Comparison of ENCODE assay signal across 12 cellular contexts in genomic region chr6:44043479-44044153, GRCh38.
DNase-seq lines count a peak whose midpoint lies in the region; ATAC-seq and TF ChIP-seq lines count a peak whose summit lies in the region.
"Had no signal": no experiment of that assay in that cellular context is flagged by ENCODE, and none has a peak within 500 bp of the region (broad histone marks: within the 10 kb centered on the region; RNA-seq: fewer than 3 reads in every experiment).

No MANE protein-coding gene starts in this region.

- CTCF ChIA-PET in HEK293 (lab: Yijun Ruan, JAX): interaction anchor here (0.6 to 3.0 kb wide), 11 partner anchors 9 to 378 kb away, joined by 3 to 16 read pairs (median 5); no protein-coding TSS in a partner anchor

- in situ Hi-C loops in brain microvascular endothelial cell (cut with HindIII; ENCODE audit: low pct_ligation_motif_present, low sequenced_read_pairs): no loop called here

- DNase-seq in brain microvascular endothelial cell (no peak), iPS-NIHi7 (ENCODE audit: extremely low spot score) (peak; percentile 64), NCI-H187 treated with DMSO at 0.1 percent for 48 hours (lab: John Stamatoyannopoulos, UW) (no peak), NCI-H526 (lab: John Stamatoyannopoulos, UW) (no peak), retina (no peak)
- DNase-seq: activated naive CD4-positive, alpha-beta T cell; gastrocnemius medialis; NCI-H2029; nucleus accumbens had no signal

- POLR2A ChIA-PET in HEK293 (lab: Yijun Ruan, JAX): interaction anchor here (0.7 to 2.2 kb wide), 4 partner anchors 8 to 33 kb away, joined by 3 to 12 read pairs (median 4); no protein-coding TSS in a partner anchor

- peaks cover 7% of the 10 kb centered on the region; the same call in 1 of the 2 replicates for H3K4me1 ChIP-seq in HEK293 (ENCODE audit: control insufficient read depth, insufficient read depth, low read length)

- H3K27me3 ChIP-seq in brain microvascular endothelial cell (replicated peaks): no peaks in the 10 kb centered on the region
- H3K27me3 ChIP-seq: gastrocnemius medialis had no signal

- TF ChIP-seq CTCF in HEK293 (tag by site-specific recombination; IDR thresholded peaks at IDR 0.05) (no peak), brain microvascular endothelial cell (IDR thresholded peaks at IDR 0.05; ENCODE audit: low read depth, low read length, missing control alignments) (no peak)

- 0 out of 2 replicates have a peak overlapping the region, but pooled peaks have one; percentile 2 for H3K27ac ChIP-seq in HEK293 (ENCODE audit: extremely low read depth, low read depth, low read length)
- H3K27ac ChIP-seq in brain microvascular endothelial cell: peak overlapping the region; percentile 90
- peak overlapping the region; percentile 72 for H3K27ac ChIP-seq in temporal lobe (ENCODE audit: low read depth, low read length)
- H3K27ac ChIP-seq: gastrocnemius medialis had no signal

- H3K9me3 ChIP-seq in HEK293 (ENCODE audit: control insufficient read depth, insufficient read depth, low read depth, low read length): no peaks in the 10 kb centered on the region
- H3K9me3 ChIP-seq: gastrocnemius medialis had no signal

- no peak for ATAC-seq in HG03135 (IDR thresholded peaks at IDR 0.05; ENCODE audit: unreplicated experiment)
- ATAC-seq: gastrocnemius medialis had no signal

- H3K36me3 ChIP-seq in HEK293 (ENCODE audit: control insufficient read depth in 2 of 2, insufficient read depth in 1 of 2, low read length in 2 of 2) (no peaks in the 10 kb centered on the region), brain microvascular endothelial cell (replicated peaks) (no peaks in the 10 kb centered on the region)
- H3K36me3 ChIP-seq: gastrocnemius medialis had no signal

- H3K4me3 ChIP-seq in HEK293 (ENCODE audit: low read depth, low read length) (no peak overlapping the region), brain microvascular endothelial cell (ENCODE audit: low read depth, low read length) (no peak overlapping the region)
- H3K4me3 ChIP-seq: gastrocnemius medialis had no signal

TF ChIP-seq in HEK293, 187 proteins besides CTCF, POLR2A, EP300 and RAD21 (continues in another document):
- TF ChIP-seq ZEB2 (tag by site-specific recombination; IDR thresholded peaks at IDR 0.05) (0 out of 2 replicates have a peak, but pooled peaks have one; percentile 28), GLIS1 (tag by site-specific recombination; IDR thresholded peaks at IDR 0.05) (peak; percentile 55), ZNF366 (tag by site-specific recombination; conservative IDR thresholded peaks at IDR 0.05) (0 out of 2 replicates have a peak, but pooled peaks have one; percentile 33), ZNF701 (tag by site-specific recombination; IDR thresholded peaks at IDR 0.05) (no peak), ZNF132 (tag by site-specific recombination; IDR thresholded peaks at IDR 0.05; ENCODE audit: borderline replicate concordance) (no peak), ZNF398 (tag by site-specific recombination; IDR thresholded peaks at IDR 0.05) (peak; percentile 85), KLF16 (tag by site-specific recombination; IDR thresholded peaks at IDR 0.05) (no peak), ZNF341 (tag by site-specific recombination; IDR thresholded peaks at IDR 0.05; ENCODE audit: low read depth) (peak; percentile 74), ZBTB20 (tag by site-specific recombination; IDR thresholded peaks at IDR 0.05) (peak; percentile 80), GLIS2 (tag by site-specific recombination; IDR thresholded peaks at IDR 0.05) (peak; percentile 45), IKZF3 (tag by site-specific recombination; IDR thresholded peaks at IDR 0.05) (peak; percentile 68; the same call in 1 of the 2 replicates), ZNF791 (tag by site-specific recombination; IDR thresholded peaks at IDR 0.05) (no peak), EGR2 (tag by site-specific recombination; IDR thresholded peaks at IDR 0.05; ENCODE audit: low read depth) (peak; percentile 50), SCRT2 (tag by site-specific recombination; IDR thresholded peaks at IDR 0.05) (peak; percentile 50), OSR2 (tag by site-specific recombination; IDR thresholded peaks at IDR 0.05) (no peak), ZNF2 (tag by site-specific recombination; IDR thresholded peaks at IDR 0.05) (no peak), ZNF394 (tag by site-specific recombination; IDR thresholded peaks at IDR 0.05; ENCODE audit: borderline replicate concordance) (0 out of 2 replicates have a peak, but pooled peaks have one; percentile 17), ZNF510 (tag by site-specific recombination; IDR thresholded peaks at IDR 0.05; ENCODE audit: insufficient replicate concordance) (no peak), ZFHX2 (tag by site-specific recombination; conservative IDR thresholded peaks at IDR 0.05) (peak; percentile 56; the same call in 1 of the 2 replicates), MEIS1 (CRISPR knock-in tag; IDR thresholded peaks at IDR 0.05; ENCODE audit: borderline replicate concordance) (no peak), PATZ1 (tag by site-specific recombination; IDR thresholded peaks at IDR 0.05) (peak; percentile 54; the same call in 1 of the 2 replicates), ZNF621 (tag by site-specific recombination; IDR thresholded peaks at IDR 0.05) (no peak), ZBTB48 (tag by site-specific recombination; IDR thresholded peaks at IDR 0.05) (peak; percentile 23; the same call in 1 of the 2 replicates)
- TF ChIP-seq, protein P1, sequence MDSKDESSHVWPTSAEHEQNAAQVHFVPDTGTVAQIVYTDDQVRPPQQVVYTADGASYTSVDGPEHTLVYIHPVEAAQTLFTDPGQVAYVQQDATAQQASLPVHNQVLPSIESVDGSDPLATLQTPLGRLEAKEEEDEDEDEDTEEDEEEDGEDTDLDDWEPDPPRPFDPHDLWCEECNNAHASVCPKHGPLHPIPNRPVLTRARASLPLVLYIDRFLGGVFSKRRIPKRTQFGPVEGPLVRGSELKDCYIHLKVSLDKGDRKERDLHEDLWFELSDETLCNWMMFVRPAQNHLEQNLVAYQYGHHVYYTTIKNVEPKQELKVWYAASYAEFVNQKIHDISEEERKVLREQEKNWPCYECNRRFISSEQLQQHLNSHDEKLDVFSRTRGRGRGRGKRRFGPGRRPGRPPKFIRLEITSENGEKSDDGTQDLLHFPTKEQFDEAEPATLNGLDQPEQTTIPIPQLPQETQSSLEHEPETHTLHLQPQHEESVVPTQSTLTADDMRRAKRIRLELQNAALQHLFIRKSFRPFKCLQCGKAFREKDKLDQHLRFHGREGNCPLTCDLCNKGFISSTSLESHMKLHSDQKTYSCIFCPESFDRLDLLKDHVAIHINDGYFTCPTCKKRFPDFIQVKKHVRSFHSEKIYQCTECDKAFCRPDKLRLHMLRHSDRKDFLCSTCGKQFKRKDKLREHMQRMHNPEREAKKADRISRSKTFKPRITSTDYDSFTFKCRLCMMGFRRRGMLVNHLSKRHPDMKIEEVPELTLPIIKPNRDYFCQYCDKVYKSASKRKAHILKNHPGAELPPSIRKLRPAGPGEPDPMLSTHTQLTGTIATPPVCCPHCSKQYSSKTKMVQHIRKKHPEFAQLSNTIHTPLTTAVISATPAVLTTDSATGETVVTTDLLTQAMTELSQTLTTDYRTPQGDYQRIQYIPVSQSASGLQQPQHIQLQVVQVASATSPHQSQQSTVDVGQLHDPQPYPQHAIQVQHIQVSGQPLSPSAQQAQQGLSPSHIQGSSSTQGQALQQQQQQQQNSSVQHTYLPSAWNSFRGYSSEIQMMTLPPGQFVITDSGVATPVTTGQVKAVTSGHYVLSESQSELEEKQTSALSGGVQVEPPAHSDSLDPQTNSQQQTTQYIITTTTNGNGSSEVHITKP (tag by site-specific recombination; IDR thresholded peaks at IDR 0.05): peak; percentile 60; the same call in 1 of the 2 replicates

Comparison
In these comparisons a context has a peak if more than half of its experiments do, and no peak if none do; other contexts are left out.
1. H3K27ac ChIP-seq: peak in every context shown above with its lines; median percentile 90 in brain microvascular endothelial cell; 72 in temporal lobe; 2 in HEK293.